In genomic region chr16:85353839-85354622, GRCh38 we compare ENCODE assay signal across 13 cellular contexts.
DNase-seq lines count a peak whose midpoint lies in the region; ATAC-seq and TF ChIP-seq lines count a peak whose summit lies in the region.
"Had no signal": no experiment of that assay in that cellular context is flagged by ENCODE, and none has a peak within 500 bp of the region (broad histone marks: within the 10 kb centered on the region; RNA-seq: fewer than 3 reads in every experiment).

No MANE protein-coding gene starts in this region.

- TF ChIP-seq RAD21 in IMR-90 (IDR thresholded peaks at IDR 0.05; ENCODE audit: low read length) = no peak

- no peaks in the 10 kb centered on the region for H4K20me1 ChIP-seq in BLaER1
- peaks cover 80% of the 10 kb centered on the region for H4K20me1 ChIP-seq in IMR-90 (ENCODE audit: insufficient read depth, low read length)
- H4K20me1 ChIP-seq in mammary epithelial cell (ENCODE audit: insufficient read depth, low read length) = no peaks in the 10 kb centered on the region

- ATAC-seq in IMR-90 (ENCODE audit: low read depth) (peak; percentile 2; the same call in 1 of the 2 replicates), GM21447 (IDR thresholded peaks at IDR 0.05; ENCODE audit: unreplicated experiment) (no peak)

- peak overlapping the region; percentile 44 for H3K4me2 ChIP-seq in BLaER1
- no peak overlapping the region; the same call in 1 of the 2 replicates for H3K4me2 ChIP-seq in IMR-90 (ENCODE audit: low read depth, low read length)
- H3K4me2 ChIP-seq in mammary epithelial cell (ENCODE audit: insufficient read depth, low read depth, low read length) = peak overlapping the region; percentile 29
- H3K4me2 ChIP-seq in mesendoderm (ENCODE audit: low read length) = no peak overlapping the region

- H2AFZ ChIP-seq in IMR-90 (replicated peaks; ENCODE audit: low read length, poor library complexity) = no peak overlapping the region
- H2AFZ ChIP-seq in mammary epithelial cell (ENCODE audit: low read depth, low read length) = no peak overlapping the region

- peak overlapping the region; percentile 83; the same call in 1 of the 2 replicates for H2AK5ac ChIP-seq in IMR-90 (ENCODE audit: low read depth, low read length)
- H2AK5ac ChIP-seq in mesendoderm (ENCODE audit: low read length) = no peak overlapping the region

- TF ChIP-seq CTCF in IMR-90 (conservative IDR thresholded peaks at IDR 0.05; ENCODE audit: low read depth, low read length) = no peak
- TF ChIP-seq CTCF in mammary epithelial cell (conservative IDR thresholded peaks at IDR 0.05 in 1 of 2, IDR thresholded peaks at IDR 0.05 in 1 of 2; ENCODE audit: extremely low read depth in 1 of 2, insufficient read depth in 1 of 2, low read depth in 1 of 2, low read length in 2 of 2) = no peak

- H3K79me2 ChIP-seq in mammary epithelial cell (ENCODE audit: insufficient read depth, low read length) = no peaks in the 10 kb centered on the region
- no peaks in the 10 kb centered on the region for H3K79me2 ChIP-seq in mesendoderm (ENCODE audit: control insufficient read depth, insufficient read depth, low read length)

- H3K36me3 Mint-ChIP-seq in activated naive CD8-positive, alpha-beta T cell treated with anti-CD3 and anti-CD28 coated beads for 36 hours = no peaks in the 10 kb centered on the region

- H3K27ac Mint-ChIP-seq in activated naive CD8-positive, alpha-beta T cell treated with anti-CD3 and anti-CD28 coated beads for 36 hours = no peak overlapping the region
- H3K27ac Mint-ChIP-seq: activated naive CD4-positive, alpha-beta T cell treated with anti-CD3 and anti-CD28 coated beads for 36 hours had no signal

- H3K18ac ChIP-seq in IMR-90 (ENCODE audit: low read depth, low read length) (peak overlapping the region; percentile 33), mesendoderm (ENCODE audit: low read length) (no peak overlapping the region)

- intact Hi-C loops in IMR-90 (cut with micrococcal nuclease) = no loop called here
- intact Hi-C loops in mammary epithelial cell (cut with micrococcal nuclease) = no loop called here

- BruUV-seq in IMR-90 (replicated peaks; lab: Mats Ljungman, UMichigan) = no TSS peak
- BruUV-seq in mammary epithelial cell (replicated peaks; lab: Mats Ljungman, UMichigan) = no TSS peak

- peak overlapping the region; percentile 6; the same call in 1 of the 2 replicates for H3K14ac ChIP-seq in IMR-90 (replicated peaks; ENCODE audit: low read depth, low read length)

- peak overlapping the region; percentile 52 for H4K91ac ChIP-seq in IMR-90 (ENCODE audit: insufficient read depth, low read depth, low read length)

- H3K56ac ChIP-seq in IMR-90 (ENCODE audit: extremely low read depth, insufficient read depth, low read length) (peak overlapping the region; percentile 24; the same call in 1 of the 2 replicates), mesendoderm (ENCODE audit: low read length) (no peak overlapping the region)

- WGBS in IMR-90 (ENCODE audit: extremely low coverage in 2 of 2, insufficient read length in 1 of 2), 2 experiments = 84% methylated on average over 9 of the region's 14 CpGs; no CpG with 5 or more reads in 1 of the 2 experiments
- WGBS in mammary epithelial cell (ENCODE audit: low coverage, missing lambda C conversion rate) = 32% methylated on average over 10 of the region's 14 CpGs
- whole genome bisulfite sequencing in mesendoderm (ENCODE audit: extremely low coverage, insufficient coverage, low lambda C conversion rate) = no CpG with 5 or more reads among the region's 14 CpGs

- H3K9me3 Mint-ChIP-seq in activated naive CD8-positive, alpha-beta T cell treated with anti-CD3 and anti-CD28 coated beads for 36 hours = no peaks in the 10 kb centered on the region
- H3K9me3 Mint-ChIP-seq: neural crest cell had no signal

- H2BK120ac ChIP-seq in IMR-90 (ENCODE audit: low read depth, low read length) (peak overlapping the region; percentile 45), mesendoderm (ENCODE audit: low read depth, low read length) (no peak overlapping the region)

- H3K9me1 ChIP-seq in IMR-90 (ENCODE audit: insufficient read depth, low read length) = peaks cover 26% of the 10 kb centered on the region

- H3K23ac ChIP-seq in IMR-90 (ENCODE audit: low read depth, low read length) = peak overlapping the region; percentile 50
- H3K23ac ChIP-seq in mesendoderm (ENCODE audit: low read length) = no peak overlapping the region

- POLR2A ChIA-PET in IMR-90 (lab: Charles Lee; ENCODE audit: unreplicated experiment) = no interaction called here

- H3K27me3 Mint-ChIP-seq in activated naive CD8-positive, alpha-beta T cell treated with anti-CD3 and anti-CD28 coated beads for 36 hours = peaks cover 3% of the 10 kb centered on the region

- H3K4me1 ChIP-seq in BLaER1 = peaks cover 57% of the 10 kb centered on the region
- H3K4me1 ChIP-seq in IMR-90 (ENCODE audit: control insufficient read depth, insufficient read depth, low read length) = peaks cover 31% of the 10 kb centered on the region
- H3K4me1 ChIP-seq in mammary epithelial cell (ENCODE audit: insufficient read depth, low read length) = peaks cover 28% of the 10 kb centered on the region
- H3K4me1 ChIP-seq in mesendoderm (ENCODE audit: control insufficient read depth, low read depth, low read length) = no peaks in the 10 kb centered on the region

- peaks cover 6% of the 10 kb centered on the region for H3K9me3 ChIP-seq in BLaER1
- H3K9me3 ChIP-seq in IMR-90 (ENCODE audit: control insufficient read depth, insufficient read depth, low read length) = 0 out of 2 replicates have a peak, but pooled peaks cover 3% of the 10 kb centered on the region
- H3K9me3 ChIP-seq in mammary epithelial cell (replicated peaks; ENCODE audit: insufficient read depth, low read length) = no peaks in the 10 kb centered on the region

- no peak for DNase-seq in IMR-90
- no peak for DNase-seq in mammary epithelial cell
- DNase-seq in mucosa of gallbladder (ENCODE audit: low spot score) = peak; percentile 60
- no peak for DNase-seq in mesendoderm
- no peak for DNase-seq in HuH-7 (ENCODE audit: low spot score)
- DNase-seq in activated naive CD8-positive, alpha-beta T cell treated with anti-CD3 and anti-CD28 coated beads for 36 hours = no peak
- DNase-seq: ACHN; activated naive CD4-positive, alpha-beta T cell treated with anti-CD3 and anti-CD28 coated beads for 36 hours; DMS153; NCI-H1930 had no signal

- H2BK5ac ChIP-seq in IMR-90 (ENCODE audit: low read depth, low read length, poor library complexity, severe bottlenecking) (no peak overlapping the region), mesendoderm (ENCODE audit: low read length) (no peak overlapping the region)

- H3K4ac ChIP-seq in IMR-90 (ENCODE audit: low read depth, low read length) = peak overlapping the region; percentile 26; the same call in 1 of the 2 replicates
- no peak overlapping the region for H3K4ac ChIP-seq in mesendoderm (ENCODE audit: low read depth, low read length)

- dilution Hi-C loops in IMR-90 (cut with HindIII; ENCODE audit: low sequenced_read_pairs, unreplicated experiment) (no loop called here), mammary epithelial cell (cut with HindIII; ENCODE audit: low sequenced_read_pairs) (no loop called here)

- no peak overlapping the region for H3K27ac ChIP-seq in BLaER1
- peak overlapping the region; percentile 31; the same call in 1 of the 2 replicates for H3K27ac ChIP-seq in IMR-90 (ENCODE audit: insufficient read depth, low read length)
- H3K27ac ChIP-seq in mammary epithelial cell (ENCODE audit: insufficient read depth, low read depth, low read length) = no peak overlapping the region
- H3K27ac ChIP-seq in mesendoderm (ENCODE audit: low read depth, low read length) = no peak overlapping the region

- peak overlapping the region; percentile 15 for H2AK9ac ChIP-seq in IMR-90 (replicated peaks; ENCODE audit: low read depth, low read length, poor library complexity)

- no peaks in the 10 kb centered on the region for H3K36me3 ChIP-seq in BLaER1
- peaks cover 2% of the 10 kb centered on the region; the same call in 1 of the 2 replicates for H3K36me3 ChIP-seq in IMR-90 (ENCODE audit: control insufficient read depth, insufficient read depth, low read length)
- no peaks in the 10 kb centered on the region for H3K36me3 ChIP-seq in mammary epithelial cell (ENCODE audit: insufficient read depth, low read length)
- no peaks in the 10 kb centered on the region for H3K36me3 ChIP-seq in mesendoderm (ENCODE audit: control insufficient read depth, insufficient read depth, low read length)

- H3K4me3 Mint-ChIP-seq in activated naive CD8-positive, alpha-beta T cell treated with anti-CD3 and anti-CD28 coated beads for 36 hours = no peak overlapping the region
- H3K4me3 Mint-ChIP-seq: activated naive CD4-positive, alpha-beta T cell treated with anti-CD3 and anti-CD28 coated beads for 36 hours; neural crest cell had no signal

- H3K4me3 ChIP-seq in BLaER1 (no peak overlapping the region), IMR-90 (ENCODE audit: insufficient read depth, low read depth, low read length) (no peak overlapping the region), mammary epithelial cell (replicated peaks in 1 of 3; ENCODE audit: insufficient read depth in 1 of 3, low read depth in 2 of 3, low read length in 3 of 3) (no peak overlapping the region), mesendoderm (ENCODE audit: low read length) (no peak overlapping the region)

- no peaks in the 10 kb centered on the region for H3K4me1 Mint-ChIP-seq in activated naive CD8-positive, alpha-beta T cell treated with anti-CD3 and anti-CD28 coated beads for 36 hours

- H4K8ac ChIP-seq in IMR-90 (ENCODE audit: low read depth in 2 of 2, low read length in 2 of 2) (peak overlapping the region in 1 of 2 experiments; percentile 53; a peak in 1 of 4 replicates), mesendoderm (ENCODE audit: low read depth, low read length) (no peak overlapping the region)

- H4K5ac ChIP-seq in IMR-90 (ENCODE audit: low read depth, low read length) (no peak overlapping the region; the same call in 1 of the 2 replicates), mesendoderm (ENCODE audit: low read length) (no peak overlapping the region)

- CTCF ChIA-PET in IMR-90 (lab: Yijun Ruan, JAX) (interaction anchor here (1.1 kb wide), 1 partner anchor 23 kb away, joined by 3 read pairs; no protein-coding TSS in a partner anchor), mammary epithelial cell (lab: Charles Lee; ENCODE audit: low non-redundant PET) (no interaction called here)

- in situ Hi-C loops in IMR-90 (cut with MboI; ENCODE audit: low sequenced_read_pairs) (no loop called here), mammary epithelial cell (cut with MboI; ENCODE audit: low sequenced_read_pairs in 2 of 2) (no loop called here)

- peak overlapping the region; percentile 62 for H2BK20ac ChIP-seq in IMR-90 (ENCODE audit: low read depth, low read length)

- H3K79me1 ChIP-seq in IMR-90 (ENCODE audit: low read depth in 1 of 2, low read length in 2 of 2) (peaks cover 22 to 71% of the 10 kb centered on the region in 2 experiments), mesendoderm (ENCODE audit: low read length) (no peaks in the 10 kb centered on the region)

- no peak overlapping the region for H3K9ac ChIP-seq in BLaER1
- H3K9ac ChIP-seq in IMR-90 (ENCODE audit: low read depth, low read length) = peak overlapping the region; percentile 14
- no peak overlapping the region for H3K9ac ChIP-seq in mammary epithelial cell (ENCODE audit: insufficient read depth, low read length)
- H3K9ac ChIP-seq in mesendoderm (ENCODE audit: low read length) = no peak overlapping the region

- H3K27me3 ChIP-seq in BLaER1 = no peaks in the 10 kb centered on the region
- no peaks in the 10 kb centered on the region for H3K27me3 ChIP-seq in IMR-90 (ENCODE audit: control insufficient read depth, insufficient read depth, low read length)
- no peaks in the 10 kb centered on the region for H3K27me3 ChIP-seq in mammary epithelial cell (ENCODE audit: insufficient read depth, low read length)
- H3K27me3 ChIP-seq in mesendoderm (ENCODE audit: insufficient read depth, low read length, poor library complexity) = no peaks in the 10 kb centered on the region

- no peak for TF ChIP-seq POLR2A in IMR-90 (IDR thresholded peaks at IDR 0.05; ENCODE audit: low read depth, low read length)

- H2BK15ac ChIP-seq in IMR-90 (ENCODE audit: low read depth, low read length) (no peak overlapping the region), mesendoderm (replicated peaks; ENCODE audit: low read depth) (no peak overlapping the region)

Comparison
In these comparisons a context has a peak if more than half of its experiments do, and no peak if none do; other contexts are left out.
1. H3K4me2 ChIP-seq: peak in BLaER1 (single experiment) and mammary epithelial cell (single experiment); none in IMR-90 (single experiment) and mesendoderm (single experiment).